10 cellular contexts compared by ENCODE assay signal in genomic region chr19:4391701-4392543, GRCh38. TPM values are rescaled to one million over a fixed set of nuclear protein-coding genes. Genes with fewer than 3 reads are reported as not detected.
DNase-seq lines count a peak whose midpoint lies in the region; ATAC-seq and TF ChIP-seq lines count a peak whose summit lies in the region.
"Had no signal": no experiment of that assay in that cellular context is flagged by ENCODE, and none has a peak within 500 bp of the region (broad histone marks: within the 10 kb centered on the region; RNA-seq: fewer than 3 reads in every experiment).

No MANE protein-coding gene starts in this region.

- peak in 1 of 4 donors; percentile 34 for TF ChIP-seq EP300 in upper lobe of left lung (IDR thresholded peaks at IDR 0.05)

- H3K4me1 ChIP-seq in muscle layer of duodenum (ENCODE audit: control insufficient read depth in 1 of 2, insufficient read depth in 2 of 2, low read length in 2 of 2), result peaks cover 28 to 59% of the 10 kb centered on the region in 2 donors
- peaks cover 57 to 70% (median 63%) of the 10 kb centered on the region in 4 donors for H3K4me1 ChIP-seq in upper lobe of left lung

- TF ChIP-seq CTCF in WERI-Rb-1 (IDR thresholded peaks at IDR 0.05; ENCODE audit: low read depth, low read length) (no peak), upper lobe of left lung (IDR thresholded peaks at IDR 0.05) (no peak)

- WGBS in upper lobe of left lung, 2 donors, result 69 to 71% methylated on average over 21 to 22 of the region's 22 CpGs

- no peak for TF ChIP-seq POLR2A in upper lobe of left lung (IDR thresholded peaks at IDR 0.05)

- H3K4me3 ChIP-seq in WERI-Rb-1 (ENCODE audit: low read depth, low read length) (no peak overlapping the region), muscle layer of duodenum (ENCODE audit: low read depth in 1 of 2, low read length in 2 of 2) (peak overlapping the region in 1 of 2 donors; percentile 30), upper lobe of left lung (peak overlapping the region in 1 of 4 donors; percentile 5)

- H3K27ac ChIP-seq in WERI-Rb-1, result peak overlapping the region; percentile 63
- peak overlapping the region; percentile 78 for H3K27ac ChIP-seq in muscle layer of duodenum (ENCODE audit: low read length)
- H3K27ac ChIP-seq in upper lobe of left lung, result peak overlapping the region; percentile 77 to 87 (median 85)

- no peak for DNase-seq in WERI-Rb-1
- DNase-seq in upper lobe of left lung, result no peak
- DNase-seq in GDM1 (lab: John Stamatoyannopoulos, UW), result no peak
- DNase-seq: activated naive CD8-positive, alpha-beta T cell treated with anti-CD3 and anti-CD28 coated beads, Interleukin-2, amount 10 ng/mL, durations not matched to agents 7 days and 5 days; naive B cell; stimulated activated naive CD8-positive, alpha-beta T cell treated with anti-CD3 and anti-CD28 coated beads, Interleukin-15, Interleukin-2, amounts not matched to agents 100 U/mL and 50 U/mL, for 24 hours had no signal

- H3K9me3 ChIP-seq in WERI-Rb-1 (ENCODE audit: severe bottlenecking) (no peaks in the 10 kb centered on the region), muscle layer of duodenum (ENCODE audit: control insufficient read depth in 1 of 2, low read length in 2 of 2) (no peaks in the 10 kb centered on the region), upper lobe of left lung (no peaks in the 10 kb centered on the region)

- peaks cover 59% of the 10 kb centered on the region for H3K36me3 ChIP-seq in WERI-Rb-1
- peaks cover 0 to 6% of the 10 kb centered on the region in 2 donors for H3K36me3 ChIP-seq in muscle layer of duodenum (ENCODE audit: control insufficient read depth in 1 of 2, insufficient read depth in 2 of 2, low read length in 2 of 2)
- peaks cover 0 to 20% (median 11%) of the 10 kb centered on the region in 4 donors for H3K36me3 ChIP-seq in upper lobe of left lung

- H3K27me3 ChIP-seq in WERI-Rb-1 (ENCODE audit: insufficient read depth, low read depth, severe bottlenecking) (no peaks in the 10 kb centered on the region), muscle layer of duodenum (ENCODE audit: low read depth, low read length) (no peaks in the 10 kb centered on the region), upper lobe of left lung (no peaks in the 10 kb centered on the region)

- ATAC-seq in esophagus mucosa (peak; percentile 22), upper lobe of left lung (ENCODE audit: low FRiP score in 2 of 2) (peak in 1 of 2 donors; percentile 27), GM21360 (IDR thresholded peaks at IDR 0.05; ENCODE audit: unreplicated experiment) (no peak), HG02798 (IDR thresholded peaks at IDR 0.05; ENCODE audit: poor library complexity, unreplicated experiment) (no peak)
- ATAC-seq: stimulated activated naive CD8-positive, alpha-beta T cell treated with anti-CD3 and anti-CD28 coated beads, Interleukin-15, Interleukin-2, amounts not matched to agents 100 U/mL and 50 U/mL, for 24 hours had no signal

RNA-seq across cellular contexts. Expression of gene SH3GL1, which starts 8.4 kb away (rescaled TPM):
- total RNA-seq in esophagus mucosa, result 114 TPM
- 10 to 100 TPM; 27.4 to 60.1 (median 53.8) TPM for total RNA-seq in upper lobe of left lung

RNA-seq across cellular contexts. Expression of gene CHAF1A, which starts 10.5 kb away (rescaled TPM):
- total RNA-seq in esophagus mucosa (17.3 TPM), upper lobe of left lung (10 to 100 TPM in 3 of 6 donors, 1 to 10 TPM in 3; 3.3 to 16.8 (median 10.1) TPM)

RNA-seq across cellular contexts. Expression of gene MPND, which starts 48.6 kb away (rescaled TPM):
- total RNA-seq in esophagus mucosa (22.0 TPM), upper lobe of left lung (10 to 100 TPM in 4 of 6 donors, 1 to 10 TPM in 2; 7.7 to 37.1 (median 15.6) TPM)

RNA-seq across cellular contexts. Expression of gene STAP2, which starts 53.3 kb away (rescaled TPM):
- total RNA-seq in esophagus mucosa (97.3 TPM), upper lobe of left lung (10 to 100 TPM; 11.2 to 39.8 (median 14.7) TPM)
